10 cellular contexts compared by ENCODE assay signal in genomic region chr1:77671836-77672235, GRCh38. TPM values are rescaled to one million over a fixed set of nuclear protein-coding genes. Genes with fewer than 3 reads are reported as not detected.
A peak's percentile ranks its signal among the peaks of the same experiment; 100 is the strongest.
DNase-seq lines count a peak whose midpoint lies in the region; ATAC-seq and TF ChIP-seq lines count a peak whose summit lies in the region.
"Had no signal": no experiment of that assay in that cellular context is flagged by ENCODE, and none has a peak within 500 bp of the region (broad histone marks: within the 10 kb centered on the region; RNA-seq: fewer than 3 reads in every experiment).

No MANE protein-coding gene starts in this region.

- DNase-seq in AG08395 (ENCODE audit: low spot score) (peak; percentile 11), RPMI7951 (ENCODE audit: low read depth) (peak; percentile 60), fibroblast of mammary gland (ENCODE audit: low read depth) (peak; percentile 47), erythroblast (lab: John Stamatoyannopoulos, UW) (no peak), NCI-H187 treated with DMSO at 0.1 percent for 48 hours (lab: John Stamatoyannopoulos, UW) (no peak), stomach (no peak), RPMI8226 (no peak)
- DNase-seq: Caco-2; naive thymus-derived CD4-positive, alpha-beta T cell had no signal

- H3K4me3 ChIP-seq in fibroblast of mammary gland (ENCODE audit: control insufficient read depth, low read depth, low read length) (no peak overlapping the region), stomach (no peak overlapping the region)

- intact Hi-C loops in stomach (cut with DNase I; ENCODE audit: low total_unique reads), result no loop called here

- WGBS in stomach, 5 donors, result 63 to 77% (median 73%) methylated on average over 5 of the region's 5 CpGs

- TF ChIP-seq CTCF in fibroblast of mammary gland (conservative IDR thresholded peaks at IDR 0.05; ENCODE audit: control insufficient read depth, insufficient read depth, low read depth, low read length), result no peak
- TF ChIP-seq CTCF in stomach (IDR thresholded peaks at IDR 0.05), result no peak

- peaks cover 0 to 6% (median 0%) of the 10 kb centered on the region in 4 donors for H3K36me3 ChIP-seq in stomach

- no peak for TF ChIP-seq POLR2A in erythroblast (IDR thresholded peaks at IDR 0.05; ENCODE audit: low read length)
- TF ChIP-seq POLR2A in stomach (IDR thresholded peaks at IDR 0.05), result no peak

- peak; percentile 43 for ATAC-seq in GM19395 (IDR thresholded peaks at IDR 0.05; ENCODE audit: unreplicated experiment)
- ATAC-seq: naive thymus-derived CD4-positive, alpha-beta T cell had no signal

- peaks cover 0 to 84% (median 37%) of the 10 kb centered on the region in 4 donors for H3K4me1 ChIP-seq in stomach

- H3K27ac ChIP-seq in stomach, result no peak overlapping the region

- no peaks in the 10 kb centered on the region for H3K27me3 ChIP-seq in stomach

- H3K9me3 ChIP-seq in stomach, result no peaks in the 10 kb centered on the region
- H3K9me3 ChIP-seq: Caco-2 had no signal

- TF ChIP-seq EP300 in stomach (IDR thresholded peaks at IDR 0.05), result no peak

RNA-seq across cellular contexts. Expression of gene ZZZ3, which starts 10.6 kb away (rescaled TPM):
- total RNA-seq in RPMI7951 (2014; rRNA removed; shearing (Covaris generic)), result 64.0 and 64.1 TPM in 2 replicates
- 100 to 1,000 TPM in 3 of 5 donors, 10 to 100 TPM in 2; 12.2 to 167 (median 103) TPM for total RNA-seq in stomach
- 10 to 100 TPM in 1 of 3 donors, 1 to 10 TPM in 2; 9.1 to 10.7 (median 9.6) TPM for polyA plus RNA-seq in stomach

Comparison
In these comparisons a context has a peak if more than half of its experiments do, and no peak if none do; other contexts are left out.
1. DNase-seq: peak in AG08395 (single experiment), RPMI7951 (single experiment) and fibroblast of mammary gland (single experiment); none in erythroblast (0 of 2), NCI-H187 treated with DMSO at 0.1 percent for 48 hours (single experiment), stomach (single experiment) and RPMI8226 (single experiment).